Comparison of ENCODE assay signal across 9 cellular contexts in genomic region chr5:72166070-72166979, GRCh38. TPM values are rescaled to one million over a fixed set of nuclear protein-coding genes. Genes with fewer than 3 reads are reported as not detected.
DNase-seq lines count a peak whose midpoint lies in the region; ATAC-seq, FAIRE-seq and TF ChIP-seq lines count a peak whose summit lies in the region.
"Had no signal": no experiment of that assay in that cellular context is flagged by ENCODE, and none has a peak within 500 bp of the region (broad histone marks: within the 10 kb centered on the region; RNA-seq: fewer than 3 reads in every experiment).

No MANE protein-coding gene starts in this region.

- no peaks in the 10 kb centered on the region for H3K36me3 Mint-ChIP-seq in activated naive CD4-positive, alpha-beta T cell treated with anti-CD3 and anti-CD28 coated beads, Interleukin-2, amount 10 ng/mL, durations not matched to agents 7 days and 5 days

- no peaks in the 10 kb centered on the region for H3K9me3 Mint-ChIP-seq in activated naive CD4-positive, alpha-beta T cell treated with anti-CD3 and anti-CD28 coated beads, Interleukin-2, amount 10 ng/mL, durations not matched to agents 7 days and 5 days

- TF ChIP-seq CTCF in OCI-LY3 (IDR thresholded peaks at IDR 0.05; ENCODE audit: low read depth, low read length), result no peak

- no peak overlapping the region for H3K27ac ChIP-seq in OCI-LY3 (ENCODE audit: low read length)

- ATAC-seq in esophagus mucosa, result peak; percentile 93
- ATAC-seq in GM18502 (IDR thresholded peaks at IDR 0.05; ENCODE audit: poor library complexity, unreplicated experiment), result no peak

- H2AFZ ChIP-seq in OCI-LY3 (ENCODE audit: low read depth, low read length), result peak overlapping the region; percentile 46; the same call in 1 of the 2 replicates

- in situ Hi-C loops in G401 (cut with HindIII; ENCODE audit: low sequenced_read_pairs), result no loop called here

- peak; percentile 86 for DNase-seq in G401 (ENCODE audit: low spot score)
- DNase-seq in nucleus accumbens (lab: John Stamatoyannopoulos, UW), result peak in 51 of 56 donors; percentile 9 to 84 (median 54)
- DNase-seq in activated naive CD4-positive, alpha-beta T cell treated with anti-CD3 and anti-CD28 coated beads, Interleukin-2, amount 10 ng/mL, durations not matched to agents 7 days and 5 days, result no peak
- DNase-seq in HTR-8/SVneo (ENCODE audit: insufficient read length, low spot score), result no peak
- no peak for DNase-seq in activated effector memory CD4-positive, alpha-beta T cell treated with Interleukin-2 at 50 U/mL for 16 hours

- no peaks in the 10 kb centered on the region for H4K20me1 ChIP-seq in OCI-LY3 (ENCODE audit: insufficient read depth, low read length)

- peaks cover 24% of the 10 kb centered on the region for H3K27me3 ChIP-seq in OCI-LY3 (ENCODE audit: low read depth, low read length)

- FAIRE-seq in HTR-8/SVneo (lab: Jason Lieb, UNC), result no peak
- FAIRE-seq: GM18507 had no signal

- H3K36me3 ChIP-seq in OCI-LY3 (replicated peaks; ENCODE audit: low read depth, low read length), result no peaks in the 10 kb centered on the region

- H3K4me3 Mint-ChIP-seq in activated naive CD4-positive, alpha-beta T cell treated with anti-CD3 and anti-CD28 coated beads, Interleukin-2, amount 10 ng/mL, durations not matched to agents 7 days and 5 days, result no peak overlapping the region

- H3K4me2 ChIP-seq in OCI-LY3 (ENCODE audit: low read length), result peak overlapping the region; percentile 54

- H3K9me3 ChIP-seq in OCI-LY3 (ENCODE audit: insufficient read depth, low read length), result no peaks in the 10 kb centered on the region

- H3K79me2 ChIP-seq in OCI-LY3 (ENCODE audit: low read length), result no peaks in the 10 kb centered on the region

- CTCF ChIA-PET in activated naive CD4-positive, alpha-beta T cell treated with anti-CD3 and anti-CD28 coated beads, Interleukin-2, amount 10 ng/mL, durations not matched to agents 7 days and 5 days (lab: Charles Lee), result no interaction called here

- H3K27me3 Mint-ChIP-seq in activated naive CD4-positive, alpha-beta T cell treated with anti-CD3 and anti-CD28 coated beads, Interleukin-2, amount 10 ng/mL, durations not matched to agents 7 days and 5 days, result peaks cover 27% of the 10 kb centered on the region

- H3K4me1 ChIP-seq in OCI-LY3 (ENCODE audit: low read length), result peaks cover 15% of the 10 kb centered on the region

- H3K4me3 ChIP-seq in OCI-LY3 (ENCODE audit: low read length), result peak overlapping the region; percentile 29; the same call in 1 of the 2 replicates

- no peak overlapping the region for H3K27ac Mint-ChIP-seq in activated naive CD4-positive, alpha-beta T cell treated with anti-CD3 and anti-CD28 coated beads, Interleukin-2, amount 10 ng/mL, durations not matched to agents 7 days and 5 days

- H3K4me1 Mint-ChIP-seq in activated naive CD4-positive, alpha-beta T cell treated with anti-CD3 and anti-CD28 coated beads, Interleukin-2, amount 10 ng/mL, durations not matched to agents 7 days and 5 days, result no peaks in the 10 kb centered on the region

- no peak overlapping the region for H3K9ac ChIP-seq in OCI-LY3 (ENCODE audit: low read length)

RNA-seq across cellular contexts. Expression of gene MAP1B, which starts 59.0 kb away (rescaled TPM):
- total RNA-seq in G401 (2014; rRNA removed; shearing (Covaris generic)), result 11.3 and 21.9 TPM in 2 replicates
- 8.4 TPM for total RNA-seq in esophagus mucosa

Comparison
In these comparisons a context has a peak if more than half of its experiments do, and no peak if none do; other contexts are left out.
1. DNase-seq: peak in G401 (single experiment) and nucleus accumbens (51 of 56); none in activated naive CD4-positive, alpha-beta T cell treated with anti-CD3 and anti-CD28 coated beads, Interleukin-2, amount 10 ng/mL, durations not matched to agents 7 days and 5 days (single experiment), HTR-8/SVneo (single experiment) and activated effector memory CD4-positive, alpha-beta T cell treated with Interleukin-2 at 50 U/mL for 16 hours (single experiment).